Comparison of ENCODE assay signal across 13 cellular contexts in the genomic region with DNA sequence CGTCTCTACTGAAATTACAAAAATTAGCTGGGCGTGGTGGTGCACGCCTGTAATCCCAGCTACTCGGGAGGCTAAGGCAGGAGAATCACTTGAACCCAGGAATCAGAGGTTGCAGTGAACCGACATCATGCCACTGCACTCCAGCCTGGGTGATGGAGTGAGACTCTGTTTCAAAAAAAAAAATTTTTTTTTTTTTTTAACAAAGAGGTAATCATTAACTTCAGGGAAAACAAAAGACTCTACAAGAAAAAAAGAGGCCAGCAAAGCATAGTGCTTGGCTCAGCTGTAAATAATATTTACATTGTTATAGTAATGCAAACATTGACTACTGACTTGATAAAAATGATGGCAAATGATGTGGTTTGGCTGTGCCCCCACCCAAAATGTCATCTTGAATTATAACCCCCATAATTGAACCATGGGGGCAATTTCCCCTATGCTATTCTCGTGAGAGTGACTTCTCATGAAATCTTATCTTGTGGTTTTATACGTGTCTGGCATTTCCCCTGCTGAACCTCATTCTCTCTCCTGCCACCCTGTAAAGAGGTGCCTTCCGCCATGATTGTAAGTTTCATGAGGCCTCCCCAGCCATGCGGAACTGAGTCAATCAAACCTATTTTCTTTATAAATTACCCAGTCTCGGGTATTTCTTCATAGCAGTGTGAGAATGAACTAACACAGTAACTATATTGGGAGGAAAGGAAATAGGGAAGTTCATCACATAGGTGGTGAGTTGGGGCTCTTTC. TPM values are rescaled to one million over a fixed set of nuclear protein-coding genes. Genes with fewer than 3 reads are reported as not detected.
DNase-seq lines count a peak whose midpoint lies in the region; ATAC-seq and TF ChIP-seq lines count a peak whose summit lies in the region.
"Had no signal": no experiment of that assay in that cellular context is flagged by ENCODE, and none has a peak within 500 bp of the region (broad histone marks: within the 10 kb centered on the region; RNA-seq: fewer than 3 reads in every experiment).

No MANE protein-coding gene starts in this region.

- no peaks in the 10 kb centered on the region for H3K36me3 Mint-ChIP-seq in dendritic cell treated with granulocyte-macrophage colony-stimulating factor and Interleukin-4, amounts not matched to agents 40 ng/mL and 50 ng/mL, for 4 days (ENCODE audit: low read depth)
- H3K36me3 Mint-ChIP-seq in stimulated activated memory B cell treated with anti-CD40 and anti-IgM and Interleukin-4, amounts not matched to agents 10 μg/mL and 1 μg/mL and 100 μg/mL, for 72 hours, result no peaks in the 10 kb centered on the region
- no peaks in the 10 kb centered on the region for H3K36me3 Mint-ChIP-seq in WTC11
- H3K36me3 Mint-ChIP-seq: natural killer cell treated with Interleukin-12 subunit alpha and Interleukin-12 subunit beta and Interleukin-15 and Interleukin-18, amount 100 ng/mL, for 72 hours had no signal

- no peaks in the 10 kb centered on the region for H3K36me3 ChIP-seq in vagina
- H3K36me3 ChIP-seq: suprapubic skin had no signal

- CTCF ChIA-PET in WTC11 (lab: Charles Lee), result interaction anchor here (0.6 kb wide), 1 partner anchor 13 kb away, joined by 3 read pairs; no protein-coding TSS in a partner anchor

- intact Hi-C loops in dendritic cell treated with granulocyte-macrophage colony-stimulating factor and Interleukin-4, amounts not matched to agents 40 ng/mL and 50 ng/mL, for 4 days (cut with micrococcal nuclease), result no loop called here
- intact Hi-C loops in vagina (cut with DNase I), result loop anchor here (10.0 kb wide), 2 partner anchors 167 to 427 kb away; no protein-coding TSS in a partner anchor

- DNase-seq in NCI-H146 (lab: John Stamatoyannopoulos, UW), result peak; percentile 44
- DNase-seq in NCI-H146 treated with DMSO at 0.1 percent for 48 hours (lab: John Stamatoyannopoulos, UW; ENCODE audit: unreplicated experiment), result no peak
- peak; percentile 89 for DNase-seq in NOMO-1 treated with DMSO at 0.1 percent for 48 hours (lab: John Stamatoyannopoulos, UW; ENCODE audit: unreplicated experiment)
- DNase-seq in vagina (ENCODE audit: extremely low spot score in 2 of 2), result no peak
- no peak for DNase-seq in effector CD8-positive, alpha-beta T cell (lab: John Stamatoyannopoulos, UW)
- DNase-seq in WTC11 (ENCODE audit: low spot score), result no peak
- DNase-seq: 8988T; activated T-cell treated with anti-CD3 and anti-CD28 coated beads, Interleukin-2, amount 50 U/mL, for 4 hours had no signal

- POLR2A ChIA-PET in WTC11 (lab: Charles Lee), result no interaction called here

- no peaks in the 10 kb centered on the region for H3K9me3 ChIP-seq in vagina
- H3K9me3 ChIP-seq: suprapubic skin had no signal

- TF ChIP-seq POLR2A in vagina (IDR thresholded peaks at IDR 0.05), result no peak

- peaks cover 10% of the 10 kb centered on the region for H3K27me3 Mint-ChIP-seq in dendritic cell treated with granulocyte-macrophage colony-stimulating factor and Interleukin-4, amounts not matched to agents 40 ng/mL and 50 ng/mL, for 4 days
- H3K27me3 Mint-ChIP-seq in stimulated activated memory B cell treated with anti-CD40 and anti-IgM and Interleukin-4, amounts not matched to agents 10 μg/mL and 1 μg/mL and 100 μg/mL, for 72 hours, result peaks cover 72% of the 10 kb centered on the region
- no peaks in the 10 kb centered on the region for H3K27me3 Mint-ChIP-seq in WTC11 (ENCODE audit: low read depth)

- H3K4me3 ChIP-seq in vagina, result no peak overlapping the region
- H3K4me3 ChIP-seq: K562, suprapubic skin had no signal

- peak overlapping the region; percentile 31 for H3K27ac Mint-ChIP-seq in dendritic cell treated with granulocyte-macrophage colony-stimulating factor and Interleukin-4, amounts not matched to agents 40 ng/mL and 50 ng/mL, for 4 days
- peak overlapping the region; percentile 76 for H3K27ac Mint-ChIP-seq in stimulated activated memory B cell treated with anti-CD40 and anti-IgM and Interleukin-4, amounts not matched to agents 10 μg/mL and 1 μg/mL and 100 μg/mL, for 72 hours
- H3K27ac Mint-ChIP-seq in WTC11, result no peak overlapping the region
- H3K27ac Mint-ChIP-seq: natural killer cell treated with Interleukin-12 subunit alpha and Interleukin-12 subunit beta and Interleukin-15 and Interleukin-18, amount 100 ng/mL, for 72 hours had no signal

- TF ChIP-seq CTCF in vagina (IDR thresholded peaks at IDR 0.05) (no peak), WTC11 (IDR thresholded peaks at IDR 0.05) (no peak)

- H3K9me3 Mint-ChIP-seq in dendritic cell treated with granulocyte-macrophage colony-stimulating factor and Interleukin-4, amounts not matched to agents 40 ng/mL and 50 ng/mL, for 4 days, result no peaks in the 10 kb centered on the region
- H3K9me3 Mint-ChIP-seq in stimulated activated memory B cell treated with anti-CD40 and anti-IgM and Interleukin-4, amounts not matched to agents 10 μg/mL and 1 μg/mL and 100 μg/mL, for 72 hours, result peaks cover 10% of the 10 kb centered on the region
- H3K9me3 Mint-ChIP-seq in WTC11, result no peaks in the 10 kb centered on the region
- H3K9me3 Mint-ChIP-seq: natural killer cell treated with Interleukin-12 subunit alpha and Interleukin-12 subunit beta and Interleukin-15 and Interleukin-18, amount 100 ng/mL, for 72 hours had no signal

- peaks cover 32% of the 10 kb centered on the region for H3K4me1 Mint-ChIP-seq in dendritic cell treated with granulocyte-macrophage colony-stimulating factor and Interleukin-4, amounts not matched to agents 40 ng/mL and 50 ng/mL, for 4 days (ENCODE audit: low read depth)
- peaks cover 37% of the 10 kb centered on the region for H3K4me1 Mint-ChIP-seq in stimulated activated memory B cell treated with anti-CD40 and anti-IgM and Interleukin-4, amounts not matched to agents 10 μg/mL and 1 μg/mL and 100 μg/mL, for 72 hours
- H3K4me1 Mint-ChIP-seq in WTC11, result peaks cover 21% of the 10 kb centered on the region

- no peak overlapping the region for H3K4me3 Mint-ChIP-seq in dendritic cell treated with granulocyte-macrophage colony-stimulating factor and Interleukin-4, amounts not matched to agents 40 ng/mL and 50 ng/mL, for 4 days
- no peak overlapping the region for H3K4me3 Mint-ChIP-seq in stimulated activated memory B cell treated with anti-CD40 and anti-IgM and Interleukin-4, amounts not matched to agents 10 μg/mL and 1 μg/mL and 100 μg/mL, for 72 hours
- H3K4me3 Mint-ChIP-seq in WTC11, result no peak overlapping the region
- H3K4me3 Mint-ChIP-seq: activated T-cell treated with anti-CD3 and anti-CD28 coated beads, Interleukin-2, amount 50 U/mL, for 4 hours; natural killer cell treated with Interleukin-12 subunit alpha and Interleukin-12 subunit beta and Interleukin-15 and Interleukin-18, amount 100 ng/mL, for 72 hours had no signal

- H3K27me3 ChIP-seq in vagina, result no peaks in the 10 kb centered on the region

- H3K4me1 ChIP-seq in vagina, result no peaks in the 10 kb centered on the region

- peak; percentile 76 for ATAC-seq in stimulated activated memory B cell treated with anti-CD40 and anti-IgM and Interleukin-4, amounts not matched to agents 10 μg/mL and 1 μg/mL and 100 μg/mL, for 72 hours
- ATAC-seq in WTC11, result no peak
- ATAC-seq: K562; natural killer cell treated with Interleukin-12 subunit alpha and Interleukin-12 subunit beta and Interleukin-15 and Interleukin-18, amount 100 ng/mL, for 72 hours had no signal

- H3K27ac ChIP-seq in vagina, result no peak overlapping the region
- H3K27ac ChIP-seq: suprapubic skin had no signal

TF ChIP-seq in WTC11, 78 proteins besides CTCF, POLR2A, EP300 and RAD21:
- TF ChIP-seq TEAD4 (CRISPR knock-in tag; IDR thresholded peaks at IDR 0.05), result no peak
- TF ChIP-seq TEAD1 (CRISPR knock-in tag; IDR thresholded peaks at IDR 0.05), result no peak
- TF ChIP-seq, protein P1, sequence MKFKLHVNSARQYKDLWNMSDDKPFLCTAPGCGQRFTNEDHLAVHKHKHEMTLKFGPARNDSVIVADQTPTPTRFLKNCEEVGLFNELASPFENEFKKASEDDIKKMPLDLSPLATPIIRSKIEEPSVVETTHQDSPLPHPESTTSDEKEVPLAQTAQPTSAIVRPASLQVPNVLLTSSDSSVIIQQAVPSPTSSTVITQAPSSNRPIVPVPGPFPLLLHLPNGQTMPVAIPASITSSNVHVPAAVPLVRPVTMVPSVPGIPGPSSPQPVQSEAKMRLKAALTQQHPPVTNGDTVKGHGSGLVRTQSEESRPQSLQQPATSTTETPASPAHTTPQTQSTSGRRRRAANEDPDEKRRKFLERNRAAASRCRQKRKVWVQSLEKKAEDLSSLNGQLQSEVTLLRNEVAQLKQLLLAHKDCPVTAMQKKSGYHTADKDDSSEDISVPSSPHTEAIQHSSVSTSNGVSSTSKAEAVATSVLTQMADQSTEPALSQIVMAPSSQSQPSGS (CRISPR knock-in tag; IDR thresholded peaks at IDR 0.05; ENCODE audit: borderline replicate concordance, low read depth), result no peak
- no peak for TF ChIP-seq NFE2L1 (CRISPR knock-in tag; IDR thresholded peaks at IDR 0.05)
- no peak for TF ChIP-seq E2F5 (CRISPR knock-in tag; IDR thresholded peaks at IDR 0.05)
- TF ChIP-seq PREB (CRISPR knock-in tag; IDR thresholded peaks at IDR 0.05; ENCODE audit: borderline replicate concordance), result no peak
- no peak for TF ChIP-seq HMGA2 (CRISPR knock-in tag; IDR thresholded peaks at IDR 0.05)
- no peak for TF ChIP-seq RORB (CRISPR knock-in tag; IDR thresholded peaks at IDR 0.05)
- no peak for TF ChIP-seq JUN (CRISPR knock-in tag; IDR thresholded peaks at IDR 0.05)
- TF ChIP-seq ZNF396 (CRISPR knock-in tag; IDR thresholded peaks at IDR 0.05; ENCODE audit: borderline replicate concordance), result no peak
TF ChIP-seq in WTC11: peak in this region for 0.

RNA-seq across cellular contexts. Expression of gene SSTR2, which starts 12.7 kb away (rescaled TPM):
- total RNA-seq in vagina (1.2 TPM), WTC11 (2021) (1.9 to 3.7 TPM (median 1.9 TPM) in 3 replicates)
- total RNA-seq: K562; natural killer cell treated with Interleukin-12 subunit alpha and Interleukin-12 subunit beta and Interleukin-15 and Interleukin-18, amount 100 ng/mL, for 72 hours had no signal

RNA-seq across cellular contexts. Expression of gene COG1, which starts 40.8 kb away (rescaled TPM):
- total RNA-seq in vagina (30.9 TPM), WTC11 (2021) (19.2 to 22.6 TPM (median 19.5 TPM) in 3 replicates)

RNA-seq across cellular contexts. Expression of gene SLC39A11, which starts 59.6 kb away (rescaled TPM):
- total RNA-seq in vagina (22.6 TPM), WTC11 (2021) (18.9 to 25.5 TPM (median 22.3 TPM) in 3 replicates)

Comparison
In these comparisons a context has a peak if more than half of its experiments do, and no peak if none do; other contexts are left out.
1. DNase-seq: peak in NCI-H146 (single experiment) and NOMO-1 treated with DMSO at 0.1 percent for 48 hours (single experiment); none in NCI-H146 treated with DMSO at 0.1 percent for 48 hours (single experiment), vagina (0 of 2), effector CD8-positive, alpha-beta T cell (single experiment) and WTC11 (single experiment).